ENCODE assay signal across 1 cellular context in genomic region chr15:89358755-89359439, GRCh38.
TF ChIP-seq lines count a peak whose summit lies in the region.

No MANE protein-coding gene starts in this region.

TF ChIP-seq in HepG2, 621 proteins besides CTCF, POLR2A, EP300 and RAD21 (continued from another document and continues in another):
- TF ChIP-seq ZNF883 (CRISPR knock-in tag; IDR thresholded peaks at IDR 0.05; ENCODE audit: not compliant biosample characterization) (peak; percentile 41), ZNF775 (CRISPR knock-in tag; IDR thresholded peaks at IDR 0.05; ENCODE audit: borderline replicate concordance) (no peak), NFYB (CRISPR knock-in tag; IDR thresholded peaks at IDR 0.05) (no peak), SAP130 (CRISPR knock-in tag; IDR thresholded peaks at IDR 0.05; ENCODE audit: low read depth) (0 out of 2 replicates have a peak, but pooled peaks have one; percentile 17), CREM (IDR thresholded peaks at IDR 0.05) (no peak), CREM (CRISPR knock-in tag; IDR thresholded peaks at IDR 0.05) (no peak), KAT7 (CRISPR knock-in tag; IDR thresholded peaks at IDR 0.05; ENCODE audit: borderline replicate concordance) (no peak), NFYC (CRISPR knock-in tag; IDR thresholded peaks at IDR 0.05) (no peak), ZBTB49 (CRISPR knock-in tag; IDR thresholded peaks at IDR 0.05; ENCODE audit: borderline replicate concordance) (peak; percentile 57; the same call in 1 of the 2 replicates), FOXO1 (CRISPR knock-in tag; IDR thresholded peaks at IDR 0.05) (no peak), PAWR (CRISPR knock-in tag; IDR thresholded peaks at IDR 0.05; ENCODE audit: borderline replicate concordance) (no peak), ZNF549 (CRISPR knock-in tag; IDR thresholded peaks at IDR 0.05) (no peak), ZBTB7B (CRISPR knock-in tag; IDR thresholded peaks at IDR 0.05) (no peak), HDAC2 (CRISPR knock-in tag; IDR thresholded peaks at IDR 0.05) (0 out of 2 replicates have a peak, but pooled peaks have one; percentile 25), GFI1 (CRISPR knock-in tag; IDR thresholded peaks at IDR 0.05; ENCODE audit: borderline replicate concordance) (no peak), MED1 (CRISPR knock-in tag; IDR thresholded peaks at IDR 0.05) (no peak), SIN3A (IDR thresholded peaks at IDR 0.05; ENCODE audit: borderline replicate concordance, low read depth, low read length) (no peak), ATF2 (CRISPR knock-in tag; IDR thresholded peaks at IDR 0.05) (0 out of 2 replicates have a peak, but pooled peaks have one; percentile 20), KLF16 (CRISPR knock-in tag; IDR thresholded peaks at IDR 0.05) (0 out of 4 replicates have a peak, but pooled peaks of 1 of the 2 experiments have one; percentile 35), EED (CRISPR knock-in tag; IDR thresholded peaks at IDR 0.05) (no peak), PRPF4 (IDR thresholded peaks at IDR 0.05; ENCODE audit: low read depth, low read length, poor library complexity, severe bottlenecking) (no peak), PAXIP1 (CRISPR knock-in tag; conservative IDR thresholded peaks at IDR 0.05) (no peak), ZNF510 (CRISPR knock-in tag; IDR thresholded peaks at IDR 0.05; ENCODE audit: low read depth) (no peak)
- TF ChIP-seq, protein P1, sequence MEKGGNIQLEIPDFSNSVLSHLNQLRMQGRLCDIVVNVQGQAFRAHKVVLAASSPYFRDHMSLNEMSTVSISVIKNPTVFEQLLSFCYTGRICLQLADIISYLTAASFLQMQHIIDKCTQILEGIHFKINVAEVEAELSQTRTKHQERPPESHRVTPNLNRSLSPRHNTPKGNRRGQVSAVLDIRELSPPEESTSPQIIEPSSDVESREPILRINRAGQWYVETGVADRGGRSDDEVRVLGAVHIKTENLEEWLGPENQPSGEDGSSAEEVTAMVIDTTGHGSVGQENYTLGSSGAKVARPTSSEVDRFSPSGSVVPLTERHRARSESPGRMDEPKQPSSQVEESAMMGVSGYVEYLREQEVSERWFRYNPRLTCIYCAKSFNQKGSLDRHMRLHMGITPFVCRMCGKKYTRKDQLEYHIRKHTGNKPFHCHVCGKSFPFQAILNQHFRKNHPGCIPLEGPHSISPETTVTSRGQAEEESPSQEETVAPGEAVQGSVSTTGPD (CRISPR knock-in tag; IDR thresholded peaks at IDR 0.05) = no peak
- TF ChIP-seq, protein P2, sequence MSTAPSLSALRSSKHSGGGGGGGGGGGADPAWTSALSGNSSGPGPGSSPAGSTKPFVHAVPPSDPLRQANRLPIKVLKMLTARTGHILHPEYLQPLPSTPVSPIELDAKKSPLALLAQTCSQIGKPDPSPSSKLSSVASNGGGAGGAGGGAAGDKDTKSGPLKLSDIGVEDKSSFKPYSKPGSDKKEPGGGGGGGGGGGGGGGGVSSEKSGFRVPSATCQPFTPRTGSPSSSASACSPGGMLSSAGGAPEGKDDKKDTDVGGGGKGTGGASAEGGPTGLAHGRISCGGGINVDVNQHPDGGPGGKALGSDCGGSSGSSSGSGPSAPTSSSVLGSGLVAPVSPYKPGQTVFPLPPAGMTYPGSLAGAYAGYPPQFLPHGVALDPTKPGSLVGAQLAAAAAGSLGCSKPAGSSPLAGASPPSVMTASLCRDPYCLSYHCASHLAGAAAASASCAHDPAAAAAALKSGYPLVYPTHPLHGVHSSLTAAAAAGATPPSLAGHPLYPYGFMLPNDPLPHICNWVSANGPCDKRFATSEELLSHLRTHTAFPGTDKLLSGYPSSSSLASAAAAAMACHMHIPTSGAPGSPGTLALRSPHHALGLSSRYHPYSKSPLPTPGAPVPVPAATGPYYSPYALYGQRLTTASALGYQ (CRISPR knock-in tag; IDR thresholded peaks at IDR 0.05) = peak; percentile 22; the same call in 1 of the 2 replicates
- TF ChIP-seq, protein P3, sequence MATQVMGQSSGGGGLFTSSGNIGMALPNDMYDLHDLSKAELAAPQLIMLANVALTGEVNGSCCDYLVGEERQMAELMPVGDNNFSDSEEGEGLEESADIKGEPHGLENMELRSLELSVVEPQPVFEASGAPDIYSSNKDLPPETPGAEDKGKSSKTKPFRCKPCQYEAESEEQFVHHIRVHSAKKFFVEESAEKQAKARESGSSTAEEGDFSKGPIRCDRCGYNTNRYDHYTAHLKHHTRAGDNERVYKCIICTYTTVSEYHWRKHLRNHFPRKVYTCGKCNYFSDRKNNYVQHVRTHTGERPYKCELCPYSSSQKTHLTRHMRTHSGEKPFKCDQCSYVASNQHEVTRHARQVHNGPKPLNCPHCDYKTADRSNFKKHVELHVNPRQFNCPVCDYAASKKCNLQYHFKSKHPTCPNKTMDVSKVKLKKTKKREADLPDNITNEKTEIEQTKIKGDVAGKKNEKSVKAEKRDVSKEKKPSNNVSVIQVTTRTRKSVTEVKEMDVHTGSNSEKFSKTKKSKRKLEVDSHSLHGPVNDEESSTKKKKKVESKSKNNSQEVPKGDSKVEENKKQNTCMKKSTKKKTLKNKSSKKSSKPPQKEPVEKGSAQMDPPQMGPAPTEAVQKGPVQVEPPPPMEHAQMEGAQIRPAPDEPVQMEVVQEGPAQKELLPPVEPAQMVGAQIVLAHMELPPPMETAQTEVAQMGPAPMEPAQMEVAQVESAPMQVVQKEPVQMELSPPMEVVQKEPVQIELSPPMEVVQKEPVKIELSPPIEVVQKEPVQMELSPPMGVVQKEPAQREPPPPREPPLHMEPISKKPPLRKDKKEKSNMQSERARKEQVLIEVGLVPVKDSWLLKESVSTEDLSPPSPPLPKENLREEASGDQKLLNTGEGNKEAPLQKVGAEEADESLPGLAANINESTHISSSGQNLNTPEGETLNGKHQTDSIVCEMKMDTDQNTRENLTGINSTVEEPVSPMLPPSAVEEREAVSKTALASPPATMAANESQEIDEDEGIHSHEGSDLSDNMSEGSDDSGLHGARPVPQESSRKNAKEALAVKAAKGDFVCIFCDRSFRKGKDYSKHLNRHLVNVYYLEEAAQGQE (IDR thresholded peaks at IDR 0.05; ENCODE audit: borderline replicate concordance in 1 of 2, low read depth in 1 of 2, low read length in 2 of 2) = peak in 1 of 2 experiments; percentile 17; a peak in 2 of 4 replicates
- TF ChIP-seq, protein P4, sequence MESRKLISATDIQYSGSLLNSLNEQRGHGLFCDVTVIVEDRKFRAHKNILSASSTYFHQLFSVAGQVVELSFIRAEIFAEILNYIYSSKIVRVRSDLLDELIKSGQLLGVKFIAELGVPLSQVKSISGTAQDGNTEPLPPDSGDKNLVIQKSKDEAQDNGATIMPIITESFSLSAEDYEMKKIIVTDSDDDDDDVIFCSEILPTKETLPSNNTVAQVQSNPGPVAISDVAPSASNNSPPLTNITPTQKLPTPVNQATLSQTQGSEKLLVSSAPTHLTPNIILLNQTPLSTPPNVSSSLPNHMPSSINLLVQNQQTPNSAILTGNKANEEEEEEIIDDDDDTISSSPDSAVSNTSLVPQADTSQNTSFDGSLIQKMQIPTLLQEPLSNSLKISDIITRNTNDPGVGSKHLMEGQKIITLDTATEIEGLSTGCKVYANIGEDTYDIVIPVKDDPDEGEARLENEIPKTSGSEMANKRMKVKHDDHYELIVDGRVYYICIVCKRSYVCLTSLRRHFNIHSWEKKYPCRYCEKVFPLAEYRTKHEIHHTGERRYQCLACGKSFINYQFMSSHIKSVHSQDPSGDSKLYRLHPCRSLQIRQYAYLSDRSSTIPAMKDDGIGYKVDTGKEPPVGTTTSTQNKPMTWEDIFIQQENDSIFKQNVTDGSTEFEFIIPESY (CRISPR knock-in tag; IDR thresholded peaks at IDR 0.05) = 0 out of 2 replicates have a peak, but pooled peaks have one; percentile 23
- TF ChIP-seq, protein P5, sequence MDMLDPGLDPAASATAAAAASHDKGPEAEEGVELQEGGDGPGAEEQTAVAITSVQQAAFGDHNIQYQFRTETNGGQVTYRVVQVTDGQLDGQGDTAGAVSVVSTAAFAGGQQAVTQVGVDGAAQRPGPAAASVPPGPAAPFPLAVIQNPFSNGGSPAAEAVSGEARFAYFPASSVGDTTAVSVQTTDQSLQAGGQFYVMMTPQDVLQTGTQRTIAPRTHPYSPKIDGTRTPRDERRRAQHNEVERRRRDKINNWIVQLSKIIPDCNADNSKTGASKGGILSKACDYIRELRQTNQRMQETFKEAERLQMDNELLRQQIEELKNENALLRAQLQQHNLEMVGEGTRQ (IDR thresholded peaks at IDR 0.05; ENCODE audit: low read depth, low read length) = no peak
- TF ChIP-seq, protein P5 (CRISPR knock-in tag; IDR thresholded peaks at IDR 0.05; ENCODE audit: borderline replicate concordance) = no peak
- TF ChIP-seq, protein P6, sequence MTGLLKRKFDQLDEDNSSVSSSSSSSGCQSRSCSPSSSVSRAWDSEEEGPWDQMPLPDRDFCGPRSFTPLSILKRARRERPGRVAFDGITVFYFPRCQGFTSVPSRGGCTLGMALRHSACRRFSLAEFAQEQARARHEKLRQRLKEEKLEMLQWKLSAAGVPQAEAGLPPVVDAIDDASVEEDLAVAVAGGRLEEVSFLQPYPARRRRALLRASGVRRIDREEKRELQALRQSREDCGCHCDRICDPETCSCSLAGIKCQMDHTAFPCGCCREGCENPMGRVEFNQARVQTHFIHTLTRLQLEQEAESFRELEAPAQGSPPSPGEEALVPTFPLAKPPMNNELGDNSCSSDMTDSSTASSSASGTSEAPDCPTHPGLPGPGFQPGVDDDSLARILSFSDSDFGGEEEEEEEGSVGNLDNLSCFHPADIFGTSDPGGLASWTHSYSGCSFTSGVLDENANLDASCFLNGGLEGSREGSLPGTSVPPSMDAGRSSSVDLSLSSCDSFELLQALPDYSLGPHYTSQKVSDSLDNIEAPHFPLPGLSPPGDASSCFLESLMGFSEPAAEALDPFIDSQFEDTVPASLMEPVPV (CRISPR knock-in tag; IDR thresholded peaks at IDR 0.05) = no peak
- TF ChIP-seq, protein P7, sequence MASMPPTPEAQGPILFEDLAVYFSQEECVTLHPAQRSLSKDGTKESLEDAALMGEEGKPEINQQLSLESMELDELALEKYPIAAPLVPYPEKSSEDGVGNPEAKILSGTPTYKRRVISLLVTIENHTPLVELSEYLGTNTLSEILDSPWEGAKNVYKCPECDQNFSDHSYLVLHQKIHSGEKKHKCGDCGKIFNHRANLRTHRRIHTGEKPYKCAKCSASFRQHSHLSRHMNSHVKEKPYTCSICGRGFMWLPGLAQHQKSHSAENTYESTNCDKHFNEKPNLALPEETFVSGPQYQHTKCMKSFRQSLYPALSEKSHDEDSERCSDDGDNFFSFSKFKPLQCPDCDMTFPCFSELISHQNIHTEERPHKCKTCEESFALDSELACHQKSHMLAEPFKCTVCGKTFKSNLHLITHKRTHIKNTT (CRISPR knock-in tag; IDR thresholded peaks at IDR 0.05) = no peak
- TF ChIP-seq, protein P8, sequence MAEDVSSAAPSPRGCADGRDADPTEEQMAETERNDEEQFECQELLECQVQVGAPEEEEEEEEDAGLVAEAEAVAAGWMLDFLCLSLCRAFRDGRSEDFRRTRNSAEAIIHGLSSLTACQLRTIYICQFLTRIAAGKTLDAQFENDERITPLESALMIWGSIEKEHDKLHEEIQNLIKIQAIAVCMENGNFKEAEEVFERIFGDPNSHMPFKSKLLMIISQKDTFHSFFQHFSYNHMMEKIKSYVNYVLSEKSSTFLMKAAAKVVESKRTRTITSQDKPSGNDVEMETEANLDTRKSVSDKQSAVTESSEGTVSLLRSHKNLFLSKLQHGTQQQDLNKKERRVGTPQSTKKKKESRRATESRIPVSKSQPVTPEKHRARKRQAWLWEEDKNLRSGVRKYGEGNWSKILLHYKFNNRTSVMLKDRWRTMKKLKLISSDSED (CRISPR knock-in tag; IDR thresholded peaks at IDR 0.05) = no peak
